23 cellular contexts compared by ENCODE assay signal in the genomic region with DNA sequence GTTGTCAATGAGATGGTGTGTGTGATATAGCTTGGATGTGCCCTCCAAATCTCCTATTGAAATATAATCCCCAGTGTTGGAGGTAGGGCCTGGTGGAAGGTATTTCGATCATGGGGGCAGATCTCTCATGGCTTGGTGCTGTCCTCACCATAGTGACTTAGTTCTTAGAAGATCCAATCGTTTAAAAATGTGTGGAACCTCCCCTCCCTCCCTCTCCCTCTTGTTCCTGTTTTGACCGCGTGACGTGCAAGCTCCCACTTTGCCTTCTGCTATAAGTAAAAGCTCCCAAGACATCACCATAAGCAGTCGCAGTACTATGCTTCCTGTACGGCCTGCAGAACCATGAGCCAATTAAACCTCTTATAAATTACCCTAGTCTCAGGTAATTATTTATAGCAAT.
"Had no signal": no experiment of that assay in that cellular context is flagged by ENCODE, and none has a peak within 500 bp of the region (broad histone marks: within the 10 kb centered on the region; RNA-seq: fewer than 3 reads in every experiment).

No MANE protein-coding gene starts in this region.

- H3K27me3 ChIP-seq: colonic mucosa, dorsolateral prefrontal cortex, gastrocnemius medialis, right lobe of liver, uterus had no signal

- DNase-seq: activated CD4-positive, alpha-beta T cell treated with anti-CD3 and anti-CD28 coated beads for 48 hours; activated CD4-positive, alpha-beta T cell treated with anti-CD3 and anti-CD28 coated beads, Interleukin-2, amount 50 U/mL, for 48 hours; activated CD8-positive, alpha-beta memory T cell treated with anti-CD3 and anti-CD28 coated beads for 24 hours; activated effector memory CD4-positive, alpha-beta T cell treated with Interleukin-2 at 50 U/mL for 16 hours; activated naive CD4-positive, alpha-beta T cell treated with Interleukin-2 at 50 U/mL for 16 hours; anterior cingulate cortex; cerebellar nuclear complex; colonic mucosa; dorsolateral prefrontal cortex; effector memory CD4-positive, alpha-beta T cell; gastrocnemius medialis; glutamatergic neuron; right lobe of liver; small intestine; stimulated activated CD4-positive, alpha-beta T cell treated with anti-CD3 and anti-CD28 coated beads, Interleukin-4, amount 100 ng/mL, for 24 hours; trophoblast cell; uterus; WERI-Rb-1 had no signal

- H3K4me3 ChIP-seq: colonic mucosa, dorsolateral prefrontal cortex, gastrocnemius medialis, right lobe of liver, thoracic aorta, uterus had no signal

- FAIRE-seq: bronchial epithelial cell, islet of Langerhans, small intestine had no signal

- H3K27ac ChIP-seq: colonic mucosa, dorsolateral prefrontal cortex, gastrocnemius medialis, right lobe of liver, thoracic aorta, WERI-Rb-1 had no signal

- H3K9me3 ChIP-seq: colonic mucosa, gastrocnemius medialis, right lobe of liver, thoracic aorta, uterus had no signal

- ATAC-seq: activated CD4-positive, CD25-positive, alpha-beta regulatory T cell treated with anti-CD3 and anti-CD28 coated beads, Interleukin-2, amount 50 U/mL, for 24 hours; gastrocnemius medialis; right lobe of liver; stimulated activated effector memory CD8-positive, alpha-beta T cell treated with anti-CD3 and anti-CD28 coated beads, Interleukin-12 subunit alpha, Interleukin-12 subunit beta, amount 100 ng/mL, for 72 hours had no signal

- H3K36me3 ChIP-seq: colonic mucosa, gastrocnemius medialis, right lobe of liver, thoracic aorta, uterus, WERI-Rb-1 had no signal

- H3K4me1 ChIP-seq: colonic mucosa, gastrocnemius medialis, right lobe of liver had no signal
